20 cellular contexts compared by ENCODE assay signal in the genomic region with DNA sequence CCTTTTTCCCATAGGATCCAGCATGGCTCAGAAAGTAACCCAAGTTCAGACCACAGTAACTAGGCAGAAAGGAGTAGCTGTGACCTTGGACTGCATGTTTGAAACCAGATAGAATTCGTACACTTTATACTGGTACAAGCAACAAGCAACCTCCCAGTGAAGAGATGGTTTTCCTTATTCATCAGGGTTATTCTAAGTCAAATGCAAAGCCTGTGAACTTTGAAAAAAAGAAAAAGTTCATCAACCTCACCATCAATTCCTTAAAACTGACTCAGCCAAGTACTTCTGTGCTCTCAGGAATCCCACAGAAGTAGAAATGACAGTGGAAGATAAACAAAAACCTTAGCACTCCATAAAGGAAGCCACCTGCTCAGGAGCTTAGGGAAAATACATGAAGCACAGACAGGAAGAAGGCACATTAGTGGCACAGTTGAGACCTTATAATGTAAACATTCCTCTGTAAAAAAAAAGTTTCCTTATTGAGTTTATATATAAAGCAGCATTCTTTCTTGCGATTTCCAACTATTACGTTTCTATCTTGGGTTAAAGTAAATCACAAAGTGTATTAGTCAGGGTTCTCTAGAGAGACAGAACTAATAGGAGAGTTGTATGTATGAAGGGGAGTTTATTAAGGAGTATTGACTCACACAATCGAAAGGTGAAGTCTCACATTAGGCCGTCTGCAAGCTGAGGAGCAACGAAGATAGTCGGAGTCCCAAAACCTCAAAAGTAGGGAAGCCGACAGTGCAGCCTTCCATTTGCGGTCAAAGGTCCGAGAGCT.
DNase-seq lines count a peak whose midpoint lies in the region; ATAC-seq and TF ChIP-seq lines count a peak whose summit lies in the region.
"Had no signal": no experiment of that assay in that cellular context is flagged by ENCODE, and none has a peak within 500 bp of the region (broad histone marks: within the 10 kb centered on the region; RNA-seq: fewer than 3 reads in every experiment).

No MANE protein-coding gene starts in this region.

- peak overlapping the region; percentile 57; the same call in 1 of the 2 replicates for H2AFZ ChIP-seq in DND-41 (ENCODE audit: low read depth, low read length)
- H2AFZ ChIP-seq in fibroblast of lung (ENCODE audit: low read length) = no peak overlapping the region
- no peak overlapping the region for H2AFZ ChIP-seq in osteoblast (ENCODE audit: low read length)

- no peak for DNase-seq in DND-41
- peak; percentile 37 for DNase-seq in M059J (ENCODE audit: low read depth)
- DNase-seq in fibroblast of lung (ENCODE audit: low read depth in 2 of 2) = peak; percentile 78 to 94
- peak; percentile 14 for DNase-seq in osteoblast (ENCODE audit: insufficient read length, low spot score, missing footprints)
- no peak for DNase-seq in OCI-M2 (lab: John Stamatoyannopoulos, UW; ENCODE audit: unreplicated experiment)
- DNase-seq in vagina (ENCODE audit: extremely low spot score in 2 of 2) = no peak
- no peak for DNase-seq in LoVo (ENCODE audit: low spot score)
- DNase-seq: activated CD8-positive, alpha-beta T cell treated with anti-CD3 and anti-CD28 coated beads, Interleukin-2, amount 10 ng/mL, durations not matched to agents 7 days and 5 days; activated naive CD8-positive, alpha-beta T cell treated with anti-CD3 and anti-CD28 coated beads, Interleukin-2, amount 10 ng/mL, durations not matched to agents 7 days and 5 days; caudate nucleus; effector memory CD8-positive, alpha-beta T cell; GF-D8; MG63; NCI-H1694; NCI-H446; SIG-M5; stimulated activated CD4-positive, alpha-beta T cell treated with anti-CD3 and anti-CD28 coated beads, Interleukin-4, amount 100 ng/mL, for 24 hours; T-helper 2 cell had no signal

- no peak overlapping the region for H3K4me2 ChIP-seq in DND-41 (ENCODE audit: insufficient read depth, low read length)
- H3K4me2 ChIP-seq in fibroblast of lung (ENCODE audit: extremely low read depth, insufficient read depth, low read length) = peak overlapping the region; percentile 48
- H3K4me2 ChIP-seq in osteoblast (ENCODE audit: insufficient read depth, low read length) = no peak overlapping the region

- H3K27me3 ChIP-seq in DND-41 (ENCODE audit: insufficient read depth, low read length, poor library complexity) (no peaks in the 10 kb centered on the region), fibroblast of lung (ENCODE audit: control insufficient read depth, insufficient read depth, low read length) (no peaks in the 10 kb centered on the region), osteoblast (ENCODE audit: insufficient read depth, low read length) (no peaks in the 10 kb centered on the region), vagina (no peaks in the 10 kb centered on the region)
- H3K27me3 ChIP-seq: MG63 had no signal

- no peak for TF ChIP-seq POLR2A in vagina (IDR thresholded peaks at IDR 0.05)

- H3K4me1 ChIP-seq in DND-41 (ENCODE audit: insufficient read depth, low read length) = peaks cover 18% of the 10 kb centered on the region
- H3K4me1 ChIP-seq in fibroblast of lung (ENCODE audit: control insufficient read depth, extremely low read depth, insufficient read depth, low read length) = peaks cover 4% of the 10 kb centered on the region
- no peaks in the 10 kb centered on the region for H3K4me1 ChIP-seq in osteoblast (ENCODE audit: insufficient read depth, low read length)
- H3K4me1 ChIP-seq in vagina = no peaks in the 10 kb centered on the region

- H3K9ac ChIP-seq in DND-41 (ENCODE audit: low read depth, low read length) (no peak overlapping the region), fibroblast of lung (ENCODE audit: insufficient read depth, low read length) (no peak overlapping the region)

- H3K27ac ChIP-seq in DND-41 (ENCODE audit: low read length) = peak overlapping the region; percentile 64; the same call in 1 of the 2 replicates
- H3K27ac ChIP-seq in fibroblast of lung (ENCODE audit: insufficient read depth, low read length) = peak overlapping the region; percentile 39
- H3K27ac ChIP-seq in osteoblast (ENCODE audit: low read depth, low read length) = no peak overlapping the region
- H3K27ac ChIP-seq in vagina = no peak overlapping the region

- ATAC-seq in DND-41 (ENCODE audit: insufficient read depth, low read depth) (no peak), HG02973 (IDR thresholded peaks at IDR 0.05; ENCODE audit: unreplicated experiment) (no peak)
- ATAC-seq: activated CD8-positive, alpha-beta T cell treated with anti-CD3 and anti-CD28 coated beads, Interleukin-2, amount 10 ng/mL, durations not matched to agents 7 days and 5 days; effector memory CD8-positive, alpha-beta T cell; WTC11 had no signal

- no peaks in the 10 kb centered on the region for H3K9me3 ChIP-seq in DND-41 (ENCODE audit: insufficient read depth, low read length, severe bottlenecking)
- H3K9me3 ChIP-seq in fibroblast of lung (ENCODE audit: control insufficient read depth, insufficient read depth, low read depth, low read length) = no peaks in the 10 kb centered on the region
- no peaks in the 10 kb centered on the region for H3K9me3 ChIP-seq in osteoblast (ENCODE audit: low read depth, low read length)
- no peaks in the 10 kb centered on the region for H3K9me3 ChIP-seq in vagina
- H3K9me3 ChIP-seq: MG63 had no signal

- no peak for TF ChIP-seq CTCF in DND-41 (IDR thresholded peaks at IDR 0.05; ENCODE audit: borderline replicate concordance, extremely low read depth, low read length, poor library complexity, severe bottlenecking)
- TF ChIP-seq CTCF in fibroblast of lung (conservative IDR thresholded peaks at IDR 0.05 in 1 of 2, IDR thresholded peaks at IDR 0.05 in 1 of 2; ENCODE audit: low read depth in 1 of 2, low read length in 2 of 2) = no peak
- no peak for TF ChIP-seq CTCF in osteoblast (IDR thresholded peaks at IDR 0.05; ENCODE audit: extremely low read depth, low read depth, low read length)
- TF ChIP-seq CTCF in vagina (IDR thresholded peaks at IDR 0.05) = no peak

- intact Hi-C loops in vagina (cut with DNase I) = no loop called here

- no peaks in the 10 kb centered on the region for H3K36me3 ChIP-seq in DND-41 (ENCODE audit: insufficient read depth, low read length)
- no peaks in the 10 kb centered on the region for H3K36me3 ChIP-seq in fibroblast of lung (ENCODE audit: control insufficient read depth, insufficient read depth, low read length)
- H3K36me3 ChIP-seq in osteoblast (ENCODE audit: insufficient read depth, low read length) = no peaks in the 10 kb centered on the region
- no peaks in the 10 kb centered on the region for H3K36me3 ChIP-seq in vagina
- H3K36me3 ChIP-seq: MG63 had no signal

- H3K4me3 ChIP-seq in DND-41 (ENCODE audit: low read depth in 1 of 2, low read length in 2 of 2) (no peak overlapping the region), fibroblast of lung (replicated peaks in 1 of 4; ENCODE audit: control extremely low read depth in 1 of 4, insufficient read depth in 1 of 4, low read depth in 3 of 4, low read length in 4 of 4) (no peak overlapping the region), osteoblast (ENCODE audit: insufficient read depth, low read length) (no peak overlapping the region), vagina (no peak overlapping the region)
- H3K4me3 ChIP-seq: MG63 had no signal

- H4K20me1 ChIP-seq in DND-41 (ENCODE audit: insufficient read depth, low read length) (no peaks in the 10 kb centered on the region), fibroblast of lung (ENCODE audit: control insufficient read depth, extremely low read depth, insufficient read depth, low read length) (no peaks in the 10 kb centered on the region), osteoblast (ENCODE audit: insufficient read depth, low read length) (no peaks in the 10 kb centered on the region)

- H3K79me2 ChIP-seq in DND-41 (ENCODE audit: insufficient read depth, low read length) = no peaks in the 10 kb centered on the region
- H3K79me2 ChIP-seq in fibroblast of lung (ENCODE audit: control insufficient read depth, insufficient read depth, low read length) = no peaks in the 10 kb centered on the region
- no peaks in the 10 kb centered on the region for H3K79me2 ChIP-seq in osteoblast (ENCODE audit: insufficient read depth, low read length)

Comparison
In these comparisons a context has a peak if more than half of its experiments do, and no peak if none do; other contexts are left out.
1. DNase-seq: peak in M059J (single experiment), fibroblast of lung (2 of 2) and osteoblast (single experiment); none in DND-41 (single experiment), OCI-M2 (single experiment), vagina (0 of 2) and LoVo (single experiment).
2. H3K27ac ChIP-seq: peak in DND-41 (single experiment) and fibroblast of lung (single experiment); none in osteoblast (single experiment) and vagina (single experiment).